11 cellular contexts compared by ENCODE assay signal in the genomic region with DNA sequence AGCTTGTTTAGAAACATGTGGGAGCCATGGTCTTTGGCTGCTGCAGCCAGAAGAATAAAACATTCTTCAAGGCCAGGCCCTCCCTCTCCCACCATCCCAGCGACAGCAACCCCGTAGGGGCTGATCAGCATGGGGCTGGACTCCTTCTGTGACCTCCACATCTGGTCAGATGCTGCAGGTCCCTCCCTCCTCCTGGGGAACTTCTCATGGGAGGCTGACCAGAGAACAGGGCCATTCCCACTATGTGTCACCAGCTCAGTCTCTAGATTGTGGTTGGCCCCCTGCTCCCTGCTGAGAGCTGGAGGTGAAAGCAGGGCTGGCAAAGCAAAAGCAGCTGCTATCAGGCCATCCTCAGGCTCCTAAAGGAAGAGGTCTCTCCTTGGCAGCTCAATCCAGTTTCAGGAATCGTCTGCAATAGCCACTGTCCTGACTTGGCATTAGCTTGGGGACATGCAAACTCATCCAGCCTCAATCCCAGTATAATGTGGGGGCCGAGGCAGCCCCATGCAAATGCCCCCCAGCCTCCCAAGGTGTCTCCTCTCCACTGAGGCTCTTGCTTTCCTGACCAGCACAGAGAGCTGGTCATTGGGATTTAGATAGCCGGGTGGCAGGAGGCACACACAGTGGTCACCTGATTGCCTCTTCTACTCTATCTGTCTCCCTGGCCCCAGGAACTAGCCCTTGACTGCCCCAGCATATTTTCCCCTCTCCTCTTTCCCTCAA.
DNase-seq lines count a peak whose midpoint lies in the region; ATAC-seq and TF ChIP-seq lines count a peak whose summit lies in the region.
"Had no signal": no experiment of that assay in that cellular context is flagged by ENCODE, and none has a peak within 500 bp of the region (broad histone marks: within the 10 kb centered on the region; RNA-seq: fewer than 3 reads in every experiment).

No MANE protein-coding gene starts in this region.

- H3K27ac Mint-ChIP-seq in stimulated activated effector memory CD8-positive, alpha-beta T cell treated with anti-CD3 and anti-CD28 coated beads, Interleukin-12 subunit alpha, Interleukin-12 subunit beta, amount 100 ng/mL, for 72 hours = peak overlapping the region; percentile 2
- H3K27ac Mint-ChIP-seq: HFFc6 had no signal

- no peaks in the 10 kb centered on the region for H3K9me3 Mint-ChIP-seq in stimulated activated effector memory CD8-positive, alpha-beta T cell treated with anti-CD3 and anti-CD28 coated beads, Interleukin-12 subunit alpha, Interleukin-12 subunit beta, amount 100 ng/mL, for 72 hours
- H3K9me3 Mint-ChIP-seq: HFFc6 had no signal

- peaks cover 7% of the 10 kb centered on the region for H3K4me1 Mint-ChIP-seq in stimulated activated effector memory CD8-positive, alpha-beta T cell treated with anti-CD3 and anti-CD28 coated beads, Interleukin-12 subunit alpha, Interleukin-12 subunit beta, amount 100 ng/mL, for 72 hours

- no peaks in the 10 kb centered on the region for H3K4me1 ChIP-seq in RWPE2 (ENCODE audit: insufficient read depth, poor library complexity, severe bottlenecking)

- H3K27ac ChIP-seq in RWPE2 (ENCODE audit: poor library complexity, severe bottlenecking) = no peak overlapping the region
- H3K27ac ChIP-seq: vagina had no signal

- no peaks in the 10 kb centered on the region for H3K9me3 ChIP-seq in RWPE2 (ENCODE audit: severe bottlenecking)
- H3K9me3 ChIP-seq: vagina had no signal

- no peaks in the 10 kb centered on the region for H3K36me3 Mint-ChIP-seq in stimulated activated effector memory CD8-positive, alpha-beta T cell treated with anti-CD3 and anti-CD28 coated beads, Interleukin-12 subunit alpha, Interleukin-12 subunit beta, amount 100 ng/mL, for 72 hours

- ATAC-seq in GM19351 (IDR thresholded peaks at IDR 0.05; ENCODE audit: unreplicated experiment) = peak; percentile 37
- ATAC-seq in HG02870 (IDR thresholded peaks at IDR 0.05; ENCODE audit: unreplicated experiment) = peak; percentile 58
- no peak for ATAC-seq in RWPE2 (ENCODE audit: low read depth)
- peak; percentile 29 for ATAC-seq in stimulated activated effector memory CD8-positive, alpha-beta T cell treated with anti-CD3 and anti-CD28 coated beads, Interleukin-12 subunit alpha, Interleukin-12 subunit beta, amount 100 ng/mL, for 72 hours
- ATAC-seq in GM21825 (IDR thresholded peaks at IDR 0.05; ENCODE audit: unreplicated experiment) = no peak

- DNase-seq in RWPE2 (ENCODE audit: low spot score) (peak; percentile 27), NCI-H2029 (lab: John Stamatoyannopoulos, UW) (no peak), NCI-H2171 treated with DMSO at 0.1 percent for 48 hours (lab: John Stamatoyannopoulos, UW) (no peak)
- DNase-seq in stimulated activated effector memory CD8-positive, alpha-beta T cell treated with anti-CD3 and anti-CD28 coated beads, Interleukin-12 subunit alpha, Interleukin-12 subunit beta, amount 100 ng/mL, for 72 hours (ENCODE audit: low spot score in 2 of 2) = no peak
- DNase-seq: anterior cingulate cortex, HFFc6, NCI-H2081 treated with DMSO at 0.1 percent for 48 hours had no signal

- H3K4me3 Mint-ChIP-seq in stimulated activated effector memory CD8-positive, alpha-beta T cell treated with anti-CD3 and anti-CD28 coated beads, Interleukin-12 subunit alpha, Interleukin-12 subunit beta, amount 100 ng/mL, for 72 hours = no peak overlapping the region
- H3K4me3 Mint-ChIP-seq: HFFc6 had no signal

- no peaks in the 10 kb centered on the region for H3K36me3 ChIP-seq in RWPE2 (ENCODE audit: low read depth)
- H3K36me3 ChIP-seq: vagina had no signal

- TF ChIP-seq CTCF in RWPE2 (IDR thresholded peaks at IDR 0.05; ENCODE audit: poor library complexity, severe bottlenecking) = no peak

- no peaks in the 10 kb centered on the region for H3K27me3 ChIP-seq in RWPE2 (ENCODE audit: insufficient read depth, poor library complexity, severe bottlenecking)
- H3K27me3 ChIP-seq: vagina had no signal

- H3K4me3 ChIP-seq in RWPE2 (ENCODE audit: severe bottlenecking) = no peak overlapping the region
- H3K4me3 ChIP-seq: vagina had no signal

Comparison
In these comparisons a context has a peak if more than half of its experiments do, and no peak if none do; other contexts are left out.
1. ATAC-seq: peak in GM19351 (single experiment), HG02870 (single experiment) and stimulated activated effector memory CD8-positive, alpha-beta T cell treated with anti-CD3 and anti-CD28 coated beads, Interleukin-12 subunit alpha, Interleukin-12 subunit beta, amount 100 ng/mL, for 72 hours (single experiment); none in RWPE2 (single experiment) and GM21825 (single experiment).